In genomic region chr3:42871-43744, GRCh38 we compare ENCODE assay signal across 8 cellular contexts.
A peak's percentile ranks its signal among the peaks of the same experiment; 100 is the strongest.
DNase-seq lines count a peak whose midpoint lies in the region; ATAC-seq, FAIRE-seq and TF ChIP-seq lines count a peak whose summit lies in the region.
"Not testable (repeated sequence)": the region's sequence is repeated elsewhere in the genome, so short reads cannot be mapped to it uniquely, and the experiment has no call there.

No MANE protein-coding gene starts in this region.

- not testable (repeated sequence) for H3K9me3 Mint-ChIP-seq in MCF 10A (ENCODE audit: unreplicated experiment); progenitor cell of endocrine pancreas (ENCODE audit: low read depth)

- not testable (repeated sequence) for H3K4me3 ChIP-seq in OCI-LY3 (ENCODE audit: low read length); hepatocyte

- 42% methylated on average over 9 of the region's 9 CpGs for WGBS in hepatocyte (ENCODE audit: low lambda C conversion rate, missing lambda C conversion rate)

- H3K27ac ChIP-seq in OCI-LY3 (ENCODE audit: low read length); hepatocyte: not testable (repeated sequence)

- peaks cover 13% of the 10 kb centered on the region for H3K27me3 Mint-ChIP-seq in MCF 10A (ENCODE audit: insufficient read depth, unreplicated experiment)
- not testable (repeated sequence) for H3K27me3 Mint-ChIP-seq in progenitor cell of endocrine pancreas

- TF ChIP-seq CTCF in OCI-LY3 (IDR thresholded peaks at IDR 0.05; ENCODE audit: low read depth, low read length): peak; percentile 56
- peak; percentile 23 for TF ChIP-seq CTCF in MCF 10A (IDR thresholded peaks at IDR 0.05; ENCODE audit: unreplicated experiment)
- TF ChIP-seq CTCF in hepatocyte (IDR thresholded peaks at IDR 0.05; ENCODE audit: poor library complexity): peak; percentile 55
- peak; percentile 70 for TF ChIP-seq CTCF in progenitor cell of endocrine pancreas (IDR thresholded peaks at IDR 0.05; ENCODE audit: unreplicated experiment)

- H3K4me1 ChIP-seq in OCI-LY3 (ENCODE audit: low read length); hepatocyte (ENCODE audit: insufficient read depth): not testable (repeated sequence)

- POLR2A ChIA-PET in MCF 10A (lab: Yijun Ruan, JAX): interaction anchor here (1.3 kb wide), 1 partner anchor 311 kb away, joined by 6 read pairs; no protein-coding TSS in a partner anchor

- not testable (repeated sequence) for H3K9me2 ChIP-seq in hepatocyte (replicated peaks; ENCODE audit: insufficient read depth)

- CTCF ChIA-PET in MCF 10A (lab: Yijun Ruan, JAX): interaction anchor here (0.9 to 6.5 kb wide), 9 partner anchors 9 to 335 kb away, joined by 3 to 80 read pairs (median 7); no protein-coding TSS in a partner anchor

- not testable (repeated sequence) for H3K27ac Mint-ChIP-seq in MCF 10A (ENCODE audit: low read depth, unreplicated experiment); progenitor cell of endocrine pancreas

- intact Hi-C loops in MCF 10A (cut with micrococcal nuclease): loop anchor here (1.0 kb wide), 1 partner anchor 311 kb away; no protein-coding TSS in a partner anchor

- H3K9me3 ChIP-seq in OCI-LY3 (ENCODE audit: insufficient read depth, low read length); hepatocyte (ENCODE audit: low read depth): not testable (repeated sequence)

- DNase-seq in Ammon's horn (ENCODE audit: low spot score): peak; percentile 42
- DNase-seq in GM18507 (ENCODE audit: extremely low spot score, insufficient read length, low read depth): peak; percentile 1
- DNase-seq in NCI-H1105 treated with DMSO at 0.1 percent for 48 hours (lab: John Stamatoyannopoulos, UW): peak; percentile 27
- peak; percentile 14 for DNase-seq in MCF 10A (ENCODE audit: unreplicated experiment)
- DNase-seq in hepatocyte (ENCODE audit: low spot score); progenitor cell of endocrine pancreas (ENCODE audit: low spot score, unreplicated experiment): not testable (repeated sequence)

- not testable (repeated sequence) for H4K20me1 ChIP-seq in OCI-LY3 (ENCODE audit: insufficient read depth, low read length); hepatocyte (ENCODE audit: insufficient read depth, poor library complexity, severe bottlenecking)

- H3K36me3 ChIP-seq in OCI-LY3 (replicated peaks; ENCODE audit: low read depth, low read length); hepatocyte (replicated peaks; ENCODE audit: insufficient read depth, low read depth): not testable (repeated sequence)

- FAIRE-seq in GM18507 (lab: Jason Lieb, UNC): peak; percentile 80

- H3K9ac ChIP-seq in OCI-LY3 (ENCODE audit: low read length): not testable (repeated sequence)

- H3K27me3 ChIP-seq in OCI-LY3 (ENCODE audit: low read depth, low read length): peaks cover 14% of the 10 kb centered on the region; the same call in 1 of the 2 replicates
- not testable (repeated sequence) for H3K27me3 ChIP-seq in hepatocyte

- not testable (repeated sequence) for H3K4me3 Mint-ChIP-seq in MCF 10A (ENCODE audit: unreplicated experiment); progenitor cell of endocrine pancreas (ENCODE audit: low read depth)

- H3K36me3 Mint-ChIP-seq in MCF 10A (ENCODE audit: insufficient read depth, unreplicated experiment); progenitor cell of endocrine pancreas (ENCODE audit: insufficient read depth): not testable (repeated sequence)

- not testable (repeated sequence) for H3K4me1 Mint-ChIP-seq in MCF 10A (ENCODE audit: insufficient read depth, unreplicated experiment)
- H3K4me1 Mint-ChIP-seq in progenitor cell of endocrine pancreas (ENCODE audit: low read depth): peaks cover 12% of the 10 kb centered on the region

- BruUV-seq in MCF 10A (replicated peaks; lab: Mats Ljungman, UMichigan): not testable (repeated sequence)

- peak; percentile 67 for ATAC-seq in HG02759 (IDR thresholded peaks at IDR 0.05; ENCODE audit: unreplicated experiment)

- H3K4me2 ChIP-seq in OCI-LY3 (ENCODE audit: low read length); hepatocyte: not testable (repeated sequence)

- not testable (repeated sequence) for H3K79me2 ChIP-seq in OCI-LY3 (ENCODE audit: low read length); hepatocyte

- H2AFZ ChIP-seq in OCI-LY3 (ENCODE audit: low read depth, low read length); hepatocyte: not testable (repeated sequence)
